In genomic region chr15:36831915-36832310, GRCh38 we compare ENCODE assay signal across 14 cellular contexts.
DNase-seq lines count a peak whose midpoint lies in the region; ATAC-seq and TF ChIP-seq lines count a peak whose summit lies in the region.
"Had no signal": no experiment of that assay in that cellular context is flagged by ENCODE, and none has a peak within 500 bp of the region (broad histone marks: within the 10 kb centered on the region; RNA-seq: fewer than 3 reads in every experiment).

No MANE protein-coding gene starts in this region.

- intact Hi-C loops in mucosa of descending colon (cut with DNase I, micrococcal nuclease) = no loop called here

- H3K9me3 ChIP-seq in mucosa of descending colon (no peaks in the 10 kb centered on the region), tibial nerve (no peaks in the 10 kb centered on the region)
- H3K9me3 ChIP-seq: esophagus squamous epithelium, suprapubic skin had no signal

- H3K27ac ChIP-seq in tibial nerve = no peak overlapping the region
- H3K27ac ChIP-seq: 22Rv1, esophagus squamous epithelium, HL-60, suprapubic skin had no signal

- no peak for TF ChIP-seq CTCF in mucosa of descending colon (IDR thresholded peaks at IDR 0.05)
- TF ChIP-seq CTCF in tibial nerve (IDR thresholded peaks at IDR 0.05) = no peak

- TF ChIP-seq EP300 in tibial nerve (IDR thresholded peaks at IDR 0.05) = no peak

- H3K4me1 ChIP-seq in mucosa of descending colon (ENCODE audit: low read depth) = no peaks in the 10 kb centered on the region
- no peaks in the 10 kb centered on the region for H3K4me1 ChIP-seq in tibial nerve
- H3K4me1 ChIP-seq: suprapubic skin had no signal

- H3K4me3 ChIP-seq in mucosa of descending colon = no peak overlapping the region
- no peak overlapping the region for H3K4me3 ChIP-seq in tibial nerve
- H3K4me3 ChIP-seq: esophagus squamous epithelium, suprapubic skin had no signal

- no peak for TF ChIP-seq POLR2A in tibial nerve (IDR thresholded peaks at IDR 0.05)

- H3K36me3 ChIP-seq in mucosa of descending colon (ENCODE audit: low read depth) = no peaks in the 10 kb centered on the region
- no peaks in the 10 kb centered on the region for H3K36me3 ChIP-seq in tibial nerve
- H3K36me3 ChIP-seq: esophagus squamous epithelium, suprapubic skin had no signal

- no peaks in the 10 kb centered on the region for H3K27me3 ChIP-seq in tibial nerve
- H3K27me3 ChIP-seq: esophagus squamous epithelium, suprapubic skin had no signal

- 96% methylated on average over 1 of the region's 1 CpG for WGBS in tibial nerve, 2 donors

- ATAC-seq in HG02759 (IDR thresholded peaks at IDR 0.05; ENCODE audit: unreplicated experiment) = peak; percentile 29
- no peak for ATAC-seq in mucosa of descending colon

- DNase-seq in DMS 273 (lab: John Stamatoyannopoulos, UW; ENCODE audit: unreplicated experiment) (peak; percentile 16), DMS 273 treated with DMSO at 0.1 percent for 48 hours (lab: John Stamatoyannopoulos, UW) (no peak), NCI-H2227 treated with DMSO at 0.1 percent for 48 hours (lab: John Stamatoyannopoulos, UW) (peak; percentile 6), kidney glomerular epithelial cell (lab: John Stamatoyannopoulos, UW) (peak; percentile 17), mucosa of descending colon (no peak), tibial nerve (ENCODE audit: low spot score in 2 of 2) (no peak), HUDEP-2 (lab: John Stamatoyannopoulos, UW; ENCODE audit: unreplicated experiment in 76 of 76) (no peak)
- DNase-seq: activated CD4-positive, CD25-positive, alpha-beta regulatory T cell treated with anti-CD3 and anti-CD28 coated beads, Interleukin-2, amount 50 U/mL, for 72 hours; esophagus squamous epithelium; OCI-M1 had no signal

Comparison
In these comparisons a context has a peak if more than half of its experiments do, and no peak if none do; other contexts are left out.
1. DNase-seq: peak in DMS 273 (single experiment), NCI-H2227 treated with DMSO at 0.1 percent for 48 hours (single experiment) and kidney glomerular epithelial cell (single experiment); none in DMS 273 treated with DMSO at 0.1 percent for 48 hours (single experiment), mucosa of descending colon (0 of 3), tibial nerve (0 of 2) and HUDEP-2 (0 of 76).